ENCODE assay signal across 1 cellular context in genomic region chr9:99134893-99135341, GRCh38.
TF ChIP-seq lines count a peak whose summit lies in the region.

No MANE protein-coding gene starts in this region.

TF ChIP-seq in HepG2, 621 proteins besides CTCF, POLR2A, EP300 and RAD21:
- TF ChIP-seq ZC3H4 (CRISPR knock-in tag; IDR thresholded peaks at IDR 0.05; ENCODE audit: borderline replicate concordance) (no peak), SP4 (CRISPR knock-in tag; IDR thresholded peaks at IDR 0.05) (no peak), ZNF549 (CRISPR knock-in tag; IDR thresholded peaks at IDR 0.05) (no peak)
